24 cellular contexts compared by ENCODE assay signal in the genomic region with DNA sequence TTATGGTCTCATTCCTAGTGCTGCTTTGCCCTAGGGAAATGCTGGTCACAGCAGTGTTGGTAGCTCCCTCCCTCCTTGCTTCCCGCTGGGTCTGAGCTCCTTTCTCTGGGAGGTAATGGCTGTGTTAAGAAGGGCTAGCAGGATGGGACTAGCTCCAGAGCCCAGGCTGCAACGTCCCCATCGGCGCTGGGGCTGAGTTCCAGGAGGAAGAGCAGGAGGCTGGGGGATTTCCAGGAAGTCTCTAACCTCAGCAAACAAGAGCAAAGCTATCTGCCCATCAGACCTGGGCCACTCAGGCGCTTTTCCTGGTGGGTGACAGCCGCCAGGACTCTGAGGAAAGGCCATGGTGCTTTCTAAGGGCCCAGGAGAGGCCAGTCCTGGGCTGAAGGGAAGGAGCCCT.
DNase-seq lines count a peak whose midpoint lies in the region; ATAC-seq, FAIRE-seq and TF ChIP-seq lines count a peak whose summit lies in the region.
"Had no signal": no experiment of that assay in that cellular context is flagged by ENCODE, and none has a peak within 500 bp of the region (broad histone marks: within the 10 kb centered on the region; RNA-seq: fewer than 3 reads in every experiment).

No MANE protein-coding gene starts in this region.

- H3K36me3 Mint-ChIP-seq in T-helper 17 cell (ENCODE audit: low read depth): no peaks in the 10 kb centered on the region

- intact Hi-C loops in kidney (cut with DNase I): no loop called here
- intact Hi-C loops in prostate gland (cut with DNase I): no loop called here

- peaks cover 5% of the 10 kb centered on the region for H3K4me1 Mint-ChIP-seq in T-helper 17 cell
- H3K4me1 Mint-ChIP-seq: activated naive CD8-positive, alpha-beta T cell treated with anti-CD3 and anti-CD28 coated beads, Interleukin-2, amount 50 U/mL, for 24 hours; stimulated activated memory B cell treated with anti-CD40 and anti-IgM and Interleukin-4, amounts not matched to agents 10 μg/mL and 1 μg/mL and 100 μg/mL, for 72 hours had no signal

- peaks cover 3 to 5% of the 10 kb centered on the region in 2 donors for H3K9me3 ChIP-seq in kidney (ENCODE audit: control insufficient read depth in 1 of 2, low read length in 2 of 2)
- H3K9me3 ChIP-seq in prostate gland: no peaks in the 10 kb centered on the region
- H3K9me3 ChIP-seq in T-helper 17 cell (ENCODE audit: control insufficient read depth, low read length, poor library complexity, severe bottlenecking): peaks cover 5% of the 10 kb centered on the region
- H3K9me3 ChIP-seq: body of pancreas, thyroid gland had no signal

- H3K27ac Mint-ChIP-seq in T-helper 17 cell: no peak overlapping the region
- H3K27ac Mint-ChIP-seq: activated CD8-positive, alpha-beta T cell treated with anti-CD3 and anti-CD28 coated beads for 36 hours; activated naive CD8-positive, alpha-beta T cell treated with anti-CD3 and anti-CD28 coated beads, Interleukin-2, amount 50 U/mL, for 24 hours; mesothelial cell of epicardium; stimulated activated memory B cell treated with anti-CD40 and anti-IgM and Interleukin-4, amounts not matched to agents 10 μg/mL and 1 μg/mL and 100 μg/mL, for 72 hours had no signal

- no peak overlapping the region for H3K4me3 Mint-ChIP-seq in T-helper 17 cell
- H3K4me3 Mint-ChIP-seq: activated CD8-positive, alpha-beta T cell treated with anti-CD3 and anti-CD28 coated beads for 36 hours; activated naive CD8-positive, alpha-beta T cell treated with anti-CD3 and anti-CD28 coated beads, Interleukin-2, amount 50 U/mL, for 24 hours; mesothelial cell of epicardium; naive thymus-derived CD8-positive, alpha-beta T cell; stimulated activated memory B cell treated with anti-CD40 and anti-IgM and Interleukin-4, amounts not matched to agents 10 μg/mL and 1 μg/mL and 100 μg/mL, for 72 hours had no signal

- H3K36me3 ChIP-seq in H7 (replicated peaks; ENCODE audit: control insufficient read depth, insufficient read depth, low read length) (no peaks in the 10 kb centered on the region), kidney (ENCODE audit: control insufficient read depth in 1 of 2, insufficient read depth in 2 of 2, low read length in 2 of 2) (no peaks in the 10 kb centered on the region), prostate gland (no peaks in the 10 kb centered on the region)
- H3K36me3 ChIP-seq: thyroid gland had no signal

- H3K4me1 ChIP-seq in kidney (ENCODE audit: control insufficient read depth in 1 of 2, insufficient read depth in 1 of 2, low read depth in 1 of 2, low read length in 2 of 2) (no peaks in the 10 kb centered on the region), prostate gland (replicated peaks) (no peaks in the 10 kb centered on the region)
- H3K4me1 ChIP-seq: body of pancreas, thyroid gland had no signal

- TF ChIP-seq POLR2A in prostate gland (IDR thresholded peaks at IDR 0.05): no peak

- FAIRE-seq in kidney (lab: Jason Lieb, UNC): no peak
- FAIRE-seq: RCC 7860 had no signal

- H3K9ac ChIP-seq in kidney (ENCODE audit: low read length in 2 of 2): no peak overlapping the region

- TF ChIP-seq CTCF in kidney (IDR thresholded peaks at IDR 0.05; ENCODE audit: borderline replicate concordance, extremely low read depth, insufficient read depth) (no peak), prostate gland (IDR thresholded peaks at IDR 0.05) (no peak)

- no peaks in the 10 kb centered on the region for H3K27me3 Mint-ChIP-seq in T-helper 17 cell
- H3K27me3 Mint-ChIP-seq: activated CD8-positive, alpha-beta T cell treated with anti-CD3 and anti-CD28 coated beads for 36 hours; activated naive CD8-positive, alpha-beta T cell treated with anti-CD3 and anti-CD28 coated beads, Interleukin-2, amount 50 U/mL, for 24 hours had no signal

- H3K27me3 ChIP-seq in H7 (ENCODE audit: control insufficient read depth, insufficient read depth, low read length): no peaks in the 10 kb centered on the region
- H3K27me3 ChIP-seq in prostate gland (replicated peaks; ENCODE audit: insufficient read depth): no peaks in the 10 kb centered on the region
- H3K27me3 ChIP-seq: body of pancreas, thyroid gland had no signal

- H3K27ac ChIP-seq in kidney (ENCODE audit: low read depth in 2 of 2, low read length in 2 of 2) (no peak overlapping the region), prostate gland (peak overlapping the region; percentile 71 to 73)
- H3K27ac ChIP-seq: 22Rv1, body of pancreas, thyroid gland had no signal

- no peak for ATAC-seq in activated CD4-positive, CD25-positive, alpha-beta regulatory T cell treated with anti-CD3 and anti-CD28 coated beads, Interleukin-2, amount 50 U/mL, for 24 hours
- no peak for ATAC-seq in T-helper 17 cell
- ATAC-seq: activated CD8-positive, alpha-beta T cell treated with anti-CD3 and anti-CD28 coated beads for 36 hours; activated naive CD8-positive, alpha-beta T cell treated with anti-CD3 and anti-CD28 coated beads, Interleukin-2, amount 50 U/mL, for 24 hours; body of pancreas; HCT116; left cardiac atrium; naive thymus-derived CD8-positive, alpha-beta T cell had no signal

- WGBS in prostate gland: 34% methylated on average over 6 of the region's 6 CpGs

- no peak overlapping the region for H3K4me3 ChIP-seq in H7 (ENCODE audit: insufficient read depth, low read depth, low read length)
- no peak overlapping the region for H3K4me3 ChIP-seq in kidney (ENCODE audit: low read length in 2 of 2)
- H3K4me3 ChIP-seq in prostate gland: no peak overlapping the region
- H3K4me3 ChIP-seq: body of pancreas, skin epidermis, thyroid gland had no signal

- peak; percentile 6 for DNase-seq in activated CD4-positive, CD25-positive, alpha-beta regulatory T cell treated with anti-CD3 and anti-CD28 coated beads, Interleukin-2, amount 50 U/mL, for 72 hours
- DNase-seq in H7: peak; percentile 59
- peak; percentile 27 for DNase-seq in kidney
- DNase-seq in prostate gland (ENCODE audit: low spot score): no peak
- DNase-seq in stimulated activated CD4-positive, alpha-beta T cell treated with anti-CD3 and anti-CD28 coated beads, Interleukin-4, amount 100 ng/mL, for 24 hours: no peak
- DNase-seq in T-helper 17 cell: no peak
- no peak for DNase-seq in occipital lobe (lab: John Stamatoyannopoulos, UW)
- DNase-seq: activated CD8-positive, alpha-beta T cell treated with anti-CD3 and anti-CD28 coated beads for 36 hours; activated naive CD8-positive, alpha-beta T cell treated with anti-CD3 and anti-CD28 coated beads, Interleukin-2, amount 50 U/mL, for 24 hours; left cardiac atrium; NCI-H1436; NCI-H524; NK-92 treated with Interleukin-12 subunit alpha and Interleukin-12 subunit beta, amount 100 ng/mL, for 24 hours; stimulated activated CD4-positive, alpha-beta T cell treated with anti-CD3 and anti-CD28 coated beads, Interleukin-2, amount 100 ng/mL, for 24 hours; thyroid gland had no signal

Comparison
In these comparisons a context has a peak if more than half of its experiments do, and no peak if none do; other contexts are left out.
1. DNase-seq: peak in activated CD4-positive, CD25-positive, alpha-beta regulatory T cell treated with anti-CD3 and anti-CD28 coated beads, Interleukin-2, amount 50 U/mL, for 72 hours (single experiment), H7 (single experiment) and kidney (single experiment); none in prostate gland (single experiment), stimulated activated CD4-positive, alpha-beta T cell treated with anti-CD3 and anti-CD28 coated beads, Interleukin-4, amount 100 ng/mL, for 24 hours (single experiment), T-helper 17 cell (0 of 3) and occipital lobe (single experiment).
2. H3K27ac ChIP-seq: peak in prostate gland (2 of 2); none in kidney (0 of 2).